Comparison of ENCODE assay signal across 1 cellular context in genomic region chr3:66948041-66948440, GRCh38.
A peak's percentile ranks its signal among the peaks of the same experiment; 100 is the strongest.
TF ChIP-seq lines count a peak whose summit lies in the region.

No MANE protein-coding gene starts in this region.

TF ChIP-seq in HepG2, 621 proteins besides CTCF, POLR2A, EP300 and RAD21 (continued from another document):
- no peak for TF ChIP-seq ARID3A (IDR thresholded peaks at IDR 0.05; ENCODE audit: low read depth, low read length)
- TF ChIP-seq NFAT5 (CRISPR knock-in tag; IDR thresholded peaks at IDR 0.05), result no peak
- TF ChIP-seq CEBPB (IDR thresholded peaks at IDR 0.05; ENCODE audit: borderline replicate concordance, low read depth, low read length), result 0 out of 2 replicates have a peak, but pooled peaks have one; percentile 24
- TF ChIP-seq HDAC6 (IDR thresholded peaks at IDR 0.05; ENCODE audit: low read depth, low read length), result no peak
- TF ChIP-seq SNAPC5 (CRISPR knock-in tag; IDR thresholded peaks at IDR 0.05; ENCODE audit: borderline replicate concordance), result no peak
